In the genomic region with DNA sequence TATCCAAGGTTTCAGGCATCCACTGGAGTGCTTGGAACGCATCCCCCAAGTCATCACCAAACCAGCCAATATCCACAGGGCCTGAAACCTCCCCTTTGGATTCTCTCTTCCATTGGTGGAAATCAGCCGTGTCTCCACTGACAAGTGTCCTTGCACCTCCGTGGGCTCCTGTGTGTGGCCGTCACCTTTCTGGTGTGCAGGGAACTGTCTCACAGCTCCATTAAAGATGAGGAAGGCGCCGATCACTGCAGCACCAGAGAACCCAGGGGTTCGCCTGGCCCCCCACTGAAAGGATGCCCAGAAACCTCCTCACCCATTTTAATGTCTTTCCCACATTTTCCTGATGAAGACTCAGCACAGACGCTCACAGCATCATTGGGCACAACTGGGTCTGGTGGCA, we compare ENCODE assay signal across 15 cellular contexts.
"Had no signal": no experiment of that assay in that cellular context is flagged by ENCODE, and none has a peak within 500 bp of the region (broad histone marks: within the 10 kb centered on the region; RNA-seq: fewer than 3 reads in every experiment).

No MANE protein-coding gene starts in this region.

- ATAC-seq: activated CD4-positive, alpha-beta T cell treated with anti-CD3 and anti-CD28 coated beads for 36 hours; activated CD8-positive, alpha-beta T cell treated with anti-CD3 and anti-CD28 coated beads, Interleukin-2, amount 10 ng/mL, durations not matched to agents 7 days and 5 days; esophagus mucosa; gastrocnemius medialis; heart left ventricle; left colon; lower lobe of right lung; natural killer cell treated with Interleukin-12 subunit alpha and Interleukin-12 subunit beta and Interleukin-15 and Interleukin-18, amount 100 ng/mL, for 72 hours; WTC11 had no signal

- H3K27me3 ChIP-seq: ascending aorta, gastrocnemius medialis, heart left ventricle, suprapubic skin, vagina had no signal

- H3K4me1 ChIP-seq: lower lobe of right lung had no signal

- H3K4me3 ChIP-seq: ascending aorta, gastrocnemius medialis, heart left ventricle, lower lobe of right lung, suprapubic skin, vagina had no signal

- H3K36me3 ChIP-seq: ascending aorta, gastrocnemius medialis, heart left ventricle, lower lobe of right lung, suprapubic skin, vagina had no signal

- H3K9me3 ChIP-seq: ascending aorta, gastrocnemius medialis, heart left ventricle, lower lobe of right lung, suprapubic skin, vagina had no signal

- H3K27ac ChIP-seq: ascending aorta, gastrocnemius medialis, heart left ventricle, lower lobe of right lung, suprapubic skin, vagina had no signal

- DNase-seq: activated CD4-positive, alpha-beta T cell treated with anti-CD3 and anti-CD28 coated beads for 36 hours; activated CD8-positive, alpha-beta T cell treated with anti-CD3 and anti-CD28 coated beads, Interleukin-2, amount 10 ng/mL, durations not matched to agents 7 days and 5 days; cortex of kidney; left colon; nucleus accumbens; trophoblast cell had no signal
